In the genomic region with DNA sequence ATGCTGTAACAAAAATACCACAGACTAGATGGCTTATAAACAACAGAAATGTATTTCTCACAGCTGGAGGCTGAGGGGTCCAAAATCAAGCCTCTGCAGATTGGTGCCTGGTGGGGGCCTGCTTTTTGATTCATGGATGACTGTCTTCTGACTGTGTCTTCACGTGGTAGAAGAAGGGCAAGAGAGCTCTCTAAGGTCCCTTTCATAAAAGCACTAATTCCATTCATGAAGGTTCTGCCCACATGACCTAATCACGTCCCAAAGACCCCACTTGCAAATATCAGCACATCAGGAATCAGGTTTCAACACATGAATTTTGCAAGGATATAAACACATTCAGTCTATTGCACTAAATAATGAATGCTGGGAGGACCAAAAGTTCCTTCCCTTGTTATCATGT, we compare ENCODE assay signal across 27 cellular contexts.
"Had no signal": no experiment of that assay in that cellular context is flagged by ENCODE, and none has a peak within 500 bp of the region (broad histone marks: within the 10 kb centered on the region; RNA-seq: fewer than 3 reads in every experiment).

No MANE protein-coding gene starts in this region.

- H3K4me1 ChIP-seq: breast epithelium, colonic mucosa had no signal

- H3K9me3 ChIP-seq: ascending aorta, breast epithelium, colonic mucosa, esophagus squamous epithelium had no signal

- H3K4me3 ChIP-seq: ascending aorta, breast epithelium, cardiac muscle cell, colonic mucosa, esophagus squamous epithelium had no signal

- H3K27ac ChIP-seq: ascending aorta, breast epithelium, cardiac muscle cell, colonic mucosa, epithelial cell of prostate had no signal

- ATAC-seq: activated CD4-positive, alpha-beta T cell treated with anti-CD3 and anti-CD28 coated beads for 36 hours; activated CD8-positive, alpha-beta memory T cell treated with anti-CD3 and anti-CD28 coated beads, Interleukin-2, amount 10 ng/mL, durations not matched to agents 7 days and 5 days; activated CD8-positive, alpha-beta T cell treated with anti-CD3 and anti-CD28 coated beads, Interleukin-2, amount 10 ng/mL, durations not matched to agents 7 days and 5 days; activated naive CD4-positive, alpha-beta T cell treated with anti-CD3 and anti-CD28 coated beads, Interleukin-2, amount 50 U/mL, for 72 hours; T-helper 17 cell had no signal

- H3K36me3 ChIP-seq: ascending aorta, breast epithelium, cardiac muscle cell, colonic mucosa, esophagus squamous epithelium had no signal

- H3K27me3 ChIP-seq: ascending aorta, breast epithelium, cardiac muscle cell, colonic mucosa, esophagus squamous epithelium had no signal

- DNase-seq: activated CD4-positive, alpha-beta memory T cell treated with anti-CD3 and anti-CD28 coated beads for 36 hours; activated CD4-positive, alpha-beta T cell treated with anti-CD3 and anti-CD28 coated beads for 36 hours; activated CD4-positive, alpha-beta T cell treated with anti-CD3 and anti-CD28 coated beads, Interleukin-2, amount 10 ng/mL, durations not matched to agents 24 days and 14 days; activated CD4-positive, CD25-positive, alpha-beta regulatory T cell; activated CD4-positive, CD25-positive, alpha-beta regulatory T cell treated with anti-CD3 and anti-CD28 coated beads, Interleukin-2, amount 50 U/mL, for 72 hours; activated CD8-positive, alpha-beta memory T cell treated with anti-CD3 and anti-CD28 coated beads, Interleukin-2, amount 10 ng/mL, durations not matched to agents 7 days and 5 days; activated CD8-positive, alpha-beta memory T cell treated with anti-CD3 and anti-CD28 coated beads, Interleukin-2, amount 50 U/mL, for 4 hours; activated CD8-positive, alpha-beta T cell treated with anti-CD3 and anti-CD28 coated beads, Interleukin-2, amount 10 ng/mL, durations not matched to agents 7 days and 5 days; activated effector memory CD4-positive, alpha-beta T cell treated with anti-CD3 and anti-CD28 coated beads, Interleukin-2, amount 50 U/mL, for 16 hours; activated naive CD4-positive, alpha-beta T cell treated with anti-CD3 and anti-CD28 coated beads, Interleukin-2, amount 10 ng/mL, durations not matched to agents 7 days and 5 days; activated naive CD8-positive, alpha-beta T cell treated with anti-CD3 and anti-CD28 coated beads, Interleukin-2, amount 10 ng/mL, durations not matched to agents 7 days and 5 days; activated T-cell treated with anti-CD3 and anti-CD28 coated beads, Interleukin-2, amount 50 U/mL, for 1 hour; activated T-cell treated with anti-CD3 and anti-CD28 coated beads, Interleukin-2, amount 50 U/mL, for 48 hours; central memory CD4-positive, alpha-beta T cell; cerebellar nuclear complex; colonic mucosa; effector CD8-positive, alpha-beta T cell; esophagus squamous epithelium; head of caudate nucleus; T-helper 1 cell; T-helper 17 cell; T1000 had no signal
